ENCODE assay signal across 7 cellular contexts in the genomic region with DNA sequence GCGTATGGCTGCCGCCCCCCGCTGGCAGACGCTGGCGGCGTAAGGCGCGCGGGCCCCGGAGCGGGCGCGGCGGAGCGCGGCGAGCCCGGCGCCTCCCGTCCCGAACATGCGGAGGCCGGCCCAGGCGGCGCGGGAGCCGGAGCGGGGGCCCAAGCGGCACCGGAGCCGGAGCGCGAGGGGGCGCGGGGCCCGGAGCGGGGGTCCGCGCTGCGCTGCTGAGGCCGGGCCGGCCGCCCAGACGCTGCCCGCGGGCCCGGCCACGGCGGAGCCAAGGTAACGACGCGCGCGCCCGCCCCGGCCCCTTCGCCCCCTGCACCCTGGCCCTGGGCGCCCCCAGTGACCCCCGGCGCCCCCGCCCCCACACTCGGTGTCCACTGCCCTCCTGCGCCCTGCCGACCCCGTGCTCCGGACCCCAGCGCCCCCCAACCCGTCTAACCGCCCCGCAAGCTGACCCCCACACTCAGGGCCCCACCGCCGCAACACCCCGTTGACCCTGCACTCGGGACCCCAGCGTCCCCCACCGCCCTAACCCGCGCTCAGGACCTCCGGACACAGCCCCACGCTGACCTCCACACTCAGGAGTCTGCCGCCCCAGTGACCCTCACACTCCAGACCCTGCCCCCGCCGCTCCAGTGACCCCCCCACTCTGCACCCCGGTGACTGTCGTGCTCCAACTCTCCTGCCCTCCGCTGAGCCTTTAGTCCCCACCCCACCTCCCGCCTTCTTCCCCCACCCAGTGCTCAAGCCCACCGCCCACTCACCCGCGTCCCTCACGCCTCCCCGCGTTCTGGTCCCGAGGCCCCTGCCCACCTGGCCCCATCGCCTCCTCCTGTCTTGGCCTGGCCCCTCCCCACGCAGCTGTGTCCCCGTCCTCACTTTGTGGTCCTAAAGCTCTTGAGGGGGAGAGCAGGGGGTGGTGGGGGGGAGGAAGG. TPM values are rescaled to one million over a fixed set of nuclear protein-coding genes. Genes with fewer than 3 reads are reported as not detected.
A peak's percentile ranks its signal among the peaks of the same experiment; 100 is the strongest.
DNase-seq lines count a peak whose midpoint lies in the region; ATAC-seq, FAIRE-seq and TF ChIP-seq lines count a peak whose summit lies in the region.

TSS of gene CSNK1G2 (plus strand) at position 27 of the 932 bp plus-strand sequence. CDS start 28,601 bp downstream, outside the sequence.

- H3K9ac ChIP-seq in keratinocyte (ENCODE audit: control insufficient read depth, extremely low read depth, insufficient read depth, low read length), result peak within 1 kb of the TSS; percentile 97

- H3K4me3 Mint-ChIP-seq in stimulated activated naive CD8-positive, alpha-beta T cell treated with anti-CD3 and anti-CD28 coated beads, Interleukin-15, amount 100 ng/mL, for 72 hours, result peak within 1 kb of the TSS; percentile 94

- peaks cover 20% of the 10 kb centered on the region for H4K20me1 ChIP-seq in keratinocyte (ENCODE audit: control insufficient read depth, extremely low read depth, insufficient read depth, low read length)

- peak within 1 kb of the TSS; percentile 84 to 94 for H3K27ac Mint-ChIP-seq in stimulated activated naive CD8-positive, alpha-beta T cell treated with anti-CD3 and anti-CD28 coated beads, Interleukin-15, amount 100 ng/mL, for 72 hours

- dilution Hi-C loops in keratinocyte (cut with MboI; ENCODE audit: extremely low pct_ligation_motif_present, low sequenced_read_pairs), result no loop called here

- TF ChIP-seq CTCF in astrocyte of the cerebellum (IDR thresholded peaks at IDR 0.05; ENCODE audit: low read depth, low read length, missing control alignments), result no peak
- TF ChIP-seq CTCF in keratinocyte (optimal IDR thresholded peaks at IDR 0.05 in 1 of 3, IDR thresholded peaks at IDR 0.05 in 1 of 3, conservative IDR thresholded peaks at IDR 0.05 in 1 of 3; ENCODE audit: extremely low read depth in 1 of 3, insufficient read depth in 2 of 3, low read length in 3 of 3), result peak in 1 of 3 experiments; percentile 46

- H3K79me2 ChIP-seq in keratinocyte (ENCODE audit: control insufficient read depth, insufficient read depth, low read length), result peaks cover 47% of the 10 kb centered on the region

- in situ Hi-C loops in astrocyte of the cerebellum (cut with HindIII; ENCODE audit: low sequenced_read_pairs), result no loop called here

- H3K27ac ChIP-seq in keratinocyte (ENCODE audit: control insufficient read depth, insufficient read depth, low read length), result peak within 1 kb of the TSS; percentile 98

- H3K36me3 ChIP-seq in keratinocyte (ENCODE audit: control insufficient read depth in 2 of 2, extremely low read depth in 1 of 2, insufficient read depth in 2 of 2, low read length in 2 of 2), result no peaks in the 10 kb centered on the region

- no peaks in the 10 kb centered on the region for H3K27me3 Mint-ChIP-seq in stimulated activated naive CD8-positive, alpha-beta T cell treated with anti-CD3 and anti-CD28 coated beads, Interleukin-15, amount 100 ng/mL, for 72 hours

- no peak for FAIRE-seq in keratinocyte (lab: Jason Lieb, UNC)

- H3K4me3 ChIP-seq in Jurkat, Clone E6-1 (ENCODE audit: low read length), result peak within 1 kb of the TSS; percentile 87
- H3K4me3 ChIP-seq in astrocyte of the cerebellum (ENCODE audit: low read depth, low read length), result peak within 1 kb of the TSS; percentile 75
- peak within 1 kb of the TSS; percentile 78 to 92 (median 89) for H3K4me3 ChIP-seq in keratinocyte (ENCODE audit: control insufficient read depth in 2 of 3, extremely low read depth in 1 of 3, insufficient read depth in 2 of 3, low read depth in 1 of 3, low read length in 3 of 3)

- peak within 1 kb of the TSS; percentile 96 for H3K4me2 ChIP-seq in keratinocyte (ENCODE audit: control insufficient read depth, extremely low read depth, insufficient read depth, low read depth, low read length)

- H3K9me3 Mint-ChIP-seq in stimulated activated naive CD8-positive, alpha-beta T cell treated with anti-CD3 and anti-CD28 coated beads, Interleukin-15, amount 100 ng/mL, for 72 hours, result no peaks in the 10 kb centered on the region

- no peak for DNase-seq in Jurkat, Clone E6-1 (ENCODE audit: low read depth, low spot score)
- DNase-seq in astrocyte of the cerebellum (ENCODE audit: low read depth) (no peak), keratinocyte (ENCODE audit: low read depth, low spot score) (no peak), DMS153 treated with DMSO at 0.1 percent for 48 hours (lab: John Stamatoyannopoulos, UW; ENCODE audit: unreplicated experiment) (no peak), EL (no peak)
- peak in 1 of 2 donors; percentile 27 for DNase-seq in stimulated activated naive CD8-positive, alpha-beta T cell treated with anti-CD3 and anti-CD28 coated beads, Interleukin-15, amount 100 ng/mL, for 72 hours

- H3K9me1 ChIP-seq in keratinocyte (ENCODE audit: control insufficient read depth, extremely low read depth, insufficient read depth, low read length), result no peaks in the 10 kb centered on the region

- ATAC-seq in GM19035 (IDR thresholded peaks at IDR 0.05; ENCODE audit: unreplicated experiment), result peak; percentile 60
- ATAC-seq in stimulated activated naive CD8-positive, alpha-beta T cell treated with anti-CD3 and anti-CD28 coated beads, Interleukin-15, amount 100 ng/mL, for 72 hours, result peak; percentile 51

- H3K27me3 ChIP-seq in keratinocyte (ENCODE audit: control insufficient read depth, extremely low read depth, insufficient read depth, low read length), result no peaks in the 10 kb centered on the region

- peaks cover 17% of the 10 kb centered on the region for H3K4me1 ChIP-seq in keratinocyte (ENCODE audit: control insufficient read depth, extremely low read depth, insufficient read depth, low read length)

- peak within 1 kb of the TSS; percentile 10 for H2AFZ ChIP-seq in keratinocyte (ENCODE audit: control insufficient read depth, low read length)

- peaks cover 43% of the 10 kb centered on the region for H3K4me1 Mint-ChIP-seq in stimulated activated naive CD8-positive, alpha-beta T cell treated with anti-CD3 and anti-CD28 coated beads, Interleukin-15, amount 100 ng/mL, for 72 hours

- no peaks in the 10 kb centered on the region for H3K9me3 ChIP-seq in keratinocyte (ENCODE audit: control insufficient read depth, low read depth, low read length)

RNA-seq across cellular contexts. Expression of gene CSNK1G2, which starts in this region (rescaled TPM):
- polyA plus RNA-seq in Jurkat, Clone E6-1 (2012; ENCODE audit: insufficient read depth, insufficient read length), result 91.7 TPM
- 32.5 to 72.4 TPM (median 34.9 TPM) in 3 replicates for polyA plus RNA-seq in keratinocyte
- 14.4 TPM for polyA plus RNA-seq in keratinocyte (2011; ENCODE audit: low read depth)
- polyA plus RNA-seq in keratinocyte (2011; cell fraction: cytosol; rRNA removed), result 22.1 and 49.3 TPM in 2 replicates
- polyA plus RNA-seq in keratinocyte (2011; cell fraction: nucleus; rRNA removed), result 90.4 and 133 TPM in 2 replicates
- 25.9 and 54.3 TPM in 2 replicates for polyA plus RNA-seq in keratinocyte (2012; ENCODE audit: low replicate concordance)
- 35.5 to 112 TPM (median 44.5 TPM) in 3 replicates for polyA minus RNA-seq in keratinocyte
- polyA minus RNA-seq in keratinocyte (2011; cell fraction: cytosol; rRNA and poly(A)+ RNA removed), result 56.2 TPM
- 27.7 and 34.6 TPM in 2 replicates for polyA minus RNA-seq in keratinocyte (2011; cell fraction: nucleus; rRNA and poly(A)+ RNA removed)
